7 cellular contexts compared by ENCODE assay signal in genomic region chr6:157858664-157859063, GRCh38. TPM values are rescaled to one million over a fixed set of nuclear protein-coding genes. Genes with fewer than 3 reads are reported as not detected.
A peak's percentile ranks its signal among the peaks of the same experiment; 100 is the strongest.
DNase-seq lines count a peak whose midpoint lies in the region; ATAC-seq, FAIRE-seq and TF ChIP-seq lines count a peak whose summit lies in the region.
"Not testable (repeated sequence)": the region's sequence is repeated elsewhere in the genome, so short reads cannot be mapped to it uniquely, and the experiment has no call there.

No MANE protein-coding gene starts in this region.

- not testable (repeated sequence) for FAIRE-seq in K562 (lab: Jason Lieb, UNC)

- WGBS in K562 (ENCODE audit: insufficient coverage, low coverage, missing lambda C conversion rate): 0% methylated on average over 1 of the region's 1 CpG

- not testable (repeated sequence) for TF ChIP-seq CTCF in VCaP (conservative IDR thresholded peaks at IDR 0.05); K562 (IDR thresholded peaks at IDR 0.05 in 2 of 3, conservative IDR thresholded peaks at IDR 0.05 in 1 of 3; ENCODE audit: insufficient read depth in 2 of 3, low read depth in 1 of 3, low read length in 3 of 3)

- POLR2A ChIA-PET in activated CD4-positive, alpha-beta T cell treated with anti-CD3 and anti-CD28 coated beads for 36 hours (lab: Charles Lee): interaction anchor here (0.7 kb wide), 1 partner anchor 13 kb away, joined by 3 read pairs; no protein-coding TSS in a partner anchor
- POLR2A ChIA-PET in activated CD8-positive, alpha-beta T cell treated with anti-CD3 and anti-CD28 coated beads, Interleukin-2, amount 10 ng/mL, durations not matched to agents 7 days and 5 days (lab: Charles Lee); K562 (lab: Yijun Ruan, JAX): not testable (repeated sequence)
- POLR2A ChIA-PET in naive thymus-derived CD8-positive, alpha-beta T cell (lab: Charles Lee): interaction anchor here (0.6 kb wide), 1 partner anchor 18 kb away, joined by 4 read pairs; no protein-coding TSS in a partner anchor

- H3K27me3 Mint-ChIP-seq in activated CD4-positive, alpha-beta T cell treated with anti-CD3 and anti-CD28 coated beads for 36 hours; naive thymus-derived CD8-positive, alpha-beta T cell: not testable (repeated sequence)
- H3K27me3 Mint-ChIP-seq in activated CD8-positive, alpha-beta T cell treated with anti-CD3 and anti-CD28 coated beads, Interleukin-2, amount 10 ng/mL, durations not matched to agents 7 days and 5 days (ENCODE audit: low read depth): peaks cover 32% of the 10 kb centered on the region
- peaks cover 21% of the 10 kb centered on the region for H3K27me3 Mint-ChIP-seq in activated naive CD4-positive, alpha-beta T cell treated with anti-CD3 and anti-CD28 coated beads, Interleukin-2, amount 10 ng/mL, durations not matched to agents 7 days and 5 days

- H3K79me2 ChIP-seq in K562 (ENCODE audit: control insufficient read depth, insufficient read depth, low read length): peaks cover 100% of the 10 kb centered on the region

- peaks cover 15 to 56% of the 10 kb centered on the region in 2 experiments; a peak in 4 of 5 replicates for H3K4me1 ChIP-seq in K562 (replicated peaks in 1 of 2; ENCODE audit: control insufficient read depth in 2 of 2, insufficient read depth in 2 of 2, low read length in 2 of 2)

- not testable (repeated sequence) for H3K9me3 ChIP-seq in K562 (replicated peaks; ENCODE audit: control insufficient read depth, insufficient read depth, low read depth, low read length)

- H3K36me3 ChIP-seq in K562 (ENCODE audit: control insufficient read depth, insufficient read depth, low read length): not testable (repeated sequence)

- not testable (repeated sequence) for H3K9ac ChIP-seq in K562 (ENCODE audit: insufficient read depth in 1 of 2, low read depth in 2 of 2, low read length in 2 of 2)

- ATAC-seq in activated CD4-positive, alpha-beta T cell treated with anti-CD3 and anti-CD28 coated beads for 36 hours; activated CD8-positive, alpha-beta T cell treated with anti-CD3 and anti-CD28 coated beads, Interleukin-2, amount 10 ng/mL, durations not matched to agents 7 days and 5 days; K562; naive thymus-derived CD8-positive, alpha-beta T cell; stimulated activated effector memory CD8-positive, alpha-beta T cell treated with anti-CD3 and anti-CD28 coated beads, Interleukin-12 subunit alpha, Interleukin-12 subunit beta, amount 100 ng/mL, for 72 hours: not testable (repeated sequence)

- CTCF ChIA-PET in activated CD4-positive, alpha-beta T cell treated with anti-CD3 and anti-CD28 coated beads for 36 hours (lab: Charles Lee); activated CD8-positive, alpha-beta T cell treated with anti-CD3 and anti-CD28 coated beads, Interleukin-2, amount 10 ng/mL, durations not matched to agents 7 days and 5 days (lab: Charles Lee); activated naive CD4-positive, alpha-beta T cell treated with anti-CD3 and anti-CD28 coated beads, Interleukin-2, amount 10 ng/mL, durations not matched to agents 7 days and 5 days (lab: Charles Lee); K562 (lab: Yijun Ruan, JAX; ENCODE audit: low intra/inter-chr PET ratio): not testable (repeated sequence)

- not testable (repeated sequence) for TF ChIP-seq RAD21 in K562 (CRISPR knock-in tag; conservative IDR thresholded peaks at IDR 0.05 in 1 of 2, IDR thresholded peaks at IDR 0.05 in 1 of 2)

- not testable (repeated sequence) for H3K9me1 ChIP-seq in K562 (ENCODE audit: control insufficient read depth, insufficient read depth, low read length)

- peak overlapping the region; percentile 67; the same call in 1 of the 2 replicates for H3K27ac ChIP-seq in VCaP
- H3K27ac ChIP-seq in K562 (ENCODE audit: extremely low read depth, low read depth, low read length): not testable (repeated sequence)

- H4K20me1 ChIP-seq in K562 (replicated peaks; ENCODE audit: control insufficient read depth, insufficient read depth, low read length): not testable (repeated sequence)

- not testable (repeated sequence) for BruUV-seq in K562 (replicated peaks; lab: Mats Ljungman, UMichigan)

- TF ChIP-seq EP300 in K562 (IDR thresholded peaks at IDR 0.05; ENCODE audit: low read length): not testable (repeated sequence)

- not testable (repeated sequence) for H2AFZ ChIP-seq in K562 (ENCODE audit: low read depth, low read length)

- H3K9me3 Mint-ChIP-seq in activated CD4-positive, alpha-beta T cell treated with anti-CD3 and anti-CD28 coated beads for 36 hours (ENCODE audit: low read depth); activated CD8-positive, alpha-beta T cell treated with anti-CD3 and anti-CD28 coated beads, Interleukin-2, amount 10 ng/mL, durations not matched to agents 7 days and 5 days (ENCODE audit: insufficient read depth); activated naive CD4-positive, alpha-beta T cell treated with anti-CD3 and anti-CD28 coated beads, Interleukin-2, amount 10 ng/mL, durations not matched to agents 7 days and 5 days; stimulated activated effector memory CD8-positive, alpha-beta T cell treated with anti-CD3 and anti-CD28 coated beads, Interleukin-12 subunit alpha, Interleukin-12 subunit beta, amount 100 ng/mL, for 72 hours: not testable (repeated sequence)
- H3K9me3 Mint-ChIP-seq in naive thymus-derived CD8-positive, alpha-beta T cell: peaks cover 0 to 16% (median 4%) of the 10 kb centered on the region in 9 donors

- H3K4me3 Mint-ChIP-seq in activated CD4-positive, alpha-beta T cell treated with anti-CD3 and anti-CD28 coated beads for 36 hours; activated CD8-positive, alpha-beta T cell treated with anti-CD3 and anti-CD28 coated beads, Interleukin-2, amount 10 ng/mL, durations not matched to agents 7 days and 5 days; activated naive CD4-positive, alpha-beta T cell treated with anti-CD3 and anti-CD28 coated beads, Interleukin-2, amount 10 ng/mL, durations not matched to agents 7 days and 5 days; stimulated activated effector memory CD8-positive, alpha-beta T cell treated with anti-CD3 and anti-CD28 coated beads, Interleukin-12 subunit alpha, Interleukin-12 subunit beta, amount 100 ng/mL, for 72 hours: not testable (repeated sequence)
- peak overlapping the region in 6 of 10 donors; percentile 3 to 58 (median 35) for H3K4me3 Mint-ChIP-seq in naive thymus-derived CD8-positive, alpha-beta T cell

- peaks cover 36% of the 10 kb centered on the region for H3K36me3 Mint-ChIP-seq in activated CD4-positive, alpha-beta T cell treated with anti-CD3 and anti-CD28 coated beads for 36 hours (ENCODE audit: low read depth)
- peaks cover 14% of the 10 kb centered on the region for H3K36me3 Mint-ChIP-seq in activated CD8-positive, alpha-beta T cell treated with anti-CD3 and anti-CD28 coated beads, Interleukin-2, amount 10 ng/mL, durations not matched to agents 7 days and 5 days (ENCODE audit: low read depth)
- not testable (repeated sequence) for H3K36me3 Mint-ChIP-seq in activated naive CD4-positive, alpha-beta T cell treated with anti-CD3 and anti-CD28 coated beads, Interleukin-2, amount 10 ng/mL, durations not matched to agents 7 days and 5 days
- H3K36me3 Mint-ChIP-seq in naive thymus-derived CD8-positive, alpha-beta T cell: peaks cover 2 to 10% (median 4%) of the 10 kb centered on the region in 3 donors
- H3K36me3 Mint-ChIP-seq in stimulated activated effector memory CD8-positive, alpha-beta T cell treated with anti-CD3 and anti-CD28 coated beads, Interleukin-12 subunit alpha, Interleukin-12 subunit beta, amount 100 ng/mL, for 72 hours: peaks cover 13% of the 10 kb centered on the region

- H3K27me3 ChIP-seq in K562 (ENCODE audit: control insufficient read depth in 2 of 2, insufficient read depth in 2 of 2, low read length in 2 of 2): not testable (repeated sequence)

- H3K4me1 Mint-ChIP-seq in activated CD4-positive, alpha-beta T cell treated with anti-CD3 and anti-CD28 coated beads for 36 hours: peaks cover 78% of the 10 kb centered on the region
- peaks cover 30% of the 10 kb centered on the region for H3K4me1 Mint-ChIP-seq in activated CD8-positive, alpha-beta T cell treated with anti-CD3 and anti-CD28 coated beads, Interleukin-2, amount 10 ng/mL, durations not matched to agents 7 days and 5 days (ENCODE audit: low read depth)
- peaks cover 42% of the 10 kb centered on the region for H3K4me1 Mint-ChIP-seq in activated naive CD4-positive, alpha-beta T cell treated with anti-CD3 and anti-CD28 coated beads, Interleukin-2, amount 10 ng/mL, durations not matched to agents 7 days and 5 days
- H3K4me1 Mint-ChIP-seq in naive thymus-derived CD8-positive, alpha-beta T cell: peaks cover 25 to 76% (median 63%) of the 10 kb centered on the region in 4 donors
- H3K4me1 Mint-ChIP-seq in stimulated activated effector memory CD8-positive, alpha-beta T cell treated with anti-CD3 and anti-CD28 coated beads, Interleukin-12 subunit alpha, Interleukin-12 subunit beta, amount 100 ng/mL, for 72 hours: peaks cover 52% of the 10 kb centered on the region

- intact Hi-C loops in activated CD4-positive, alpha-beta T cell treated with anti-CD3 and anti-CD28 coated beads for 36 hours (cut with DNase I, micrococcal nuclease): loop anchor here in 1 of 2 experiments (1.0 kb wide), 1 partner anchor 9 kb away; no protein-coding TSS in a partner anchor
- intact Hi-C loops in K562 (cut with micrococcal nuclease): not testable (repeated sequence)

- peak; percentile 31 for DNase-seq in activated CD4-positive, alpha-beta T cell treated with anti-CD3 and anti-CD28 coated beads for 36 hours
- peak; percentile 18 for DNase-seq in activated CD8-positive, alpha-beta T cell treated with anti-CD3 and anti-CD28 coated beads, Interleukin-2, amount 10 ng/mL, durations not matched to agents 7 days and 5 days
- not testable (repeated sequence) for DNase-seq in activated naive CD4-positive, alpha-beta T cell treated with anti-CD3 and anti-CD28 coated beads, Interleukin-2, amount 10 ng/mL, durations not matched to agents 7 days and 5 days; K562 (ENCODE audit: extremely low read depth in 1 of 4, low spot score in 3 of 4); naive thymus-derived CD8-positive, alpha-beta T cell; stimulated activated effector memory CD8-positive, alpha-beta T cell treated with anti-CD3 and anti-CD28 coated beads, Interleukin-12 subunit alpha, Interleukin-12 subunit beta, amount 100 ng/mL, for 72 hours (ENCODE audit: low spot score in 2 of 2)

- H3K27ac Mint-ChIP-seq in activated CD4-positive, alpha-beta T cell treated with anti-CD3 and anti-CD28 coated beads for 36 hours: peak overlapping the region; percentile 43
- not testable (repeated sequence) for H3K27ac Mint-ChIP-seq in activated CD8-positive, alpha-beta T cell treated with anti-CD3 and anti-CD28 coated beads, Interleukin-2, amount 10 ng/mL, durations not matched to agents 7 days and 5 days
- peak overlapping the region; percentile 21 for H3K27ac Mint-ChIP-seq in activated naive CD4-positive, alpha-beta T cell treated with anti-CD3 and anti-CD28 coated beads, Interleukin-2, amount 10 ng/mL, durations not matched to agents 7 days and 5 days
- H3K27ac Mint-ChIP-seq in naive thymus-derived CD8-positive, alpha-beta T cell: peak overlapping the region in 4 of 10 donors; percentile 40 to 76 (median 61)
- H3K27ac Mint-ChIP-seq in stimulated activated effector memory CD8-positive, alpha-beta T cell treated with anti-CD3 and anti-CD28 coated beads, Interleukin-12 subunit alpha, Interleukin-12 subunit beta, amount 100 ng/mL, for 72 hours: peak overlapping the region; percentile 29

- TF ChIP-seq POLR2A in K562 (conservative IDR thresholded peaks at IDR 0.05): not testable (repeated sequence)

- in situ Hi-C loops in K562 (cut with MboI): not testable (repeated sequence)

- not testable (repeated sequence) for H3K4me3 ChIP-seq in K562

- H3K4me2 ChIP-seq in K562 (ENCODE audit: insufficient read depth, low read length): not testable (repeated sequence)

RNA-seq across cellular contexts. Expression of gene SNX9, which starts 35.6 kb away (rescaled TPM):
- total RNA-seq in activated CD4-positive, alpha-beta T cell treated with anti-CD3 and anti-CD28 coated beads for 36 hours: 10 to 100 TPM; 39.4 to 43.3 TPM
- total RNA-seq in activated CD8-positive, alpha-beta T cell treated with anti-CD3 and anti-CD28 coated beads, Interleukin-2, amount 10 ng/mL, durations not matched to agents 7 days and 5 days: 1 to 10 TPM; 9.1 to 9.2 TPM
- 38.7 and 52.0 TPM in 2 replicates for total RNA-seq in K562 (2011; cell fraction: chromatin; rRNA removed; ENCODE audit: low replicate concordance)
- total RNA-seq in K562 (2011; cell fraction: nucleolus; rRNA removed): 23.3 and 24.7 TPM in 2 replicates
- 28.7 and 31.5 TPM in 2 replicates for total RNA-seq in K562 (2011; cell fraction: nucleoplasm; rRNA removed)
- total RNA-seq in K562 (2014; rRNA removed) (57.1 and 64.3 TPM in 2 replicates), K562 (2014; rRNA removed; fragmentation: Illumina TruSeq; extraction: Trizol) (52.8 and 59.8 TPM in 2 replicates), K562 (2015; rRNA removed; fragmentation: Illumina TruSeq; extraction: Trizol) (45.2 and 48.1 TPM in 2 replicates), K562 (2021) (66.8 and 72.2 TPM in 2 replicates)
- polyA plus RNA-seq in K562 (2011; rRNA removed) (63.6 and 80.2 TPM in 2 replicates), K562 (2014; fragmentation: Illumina TruSeq; extraction: Trizol) (79.5 and 81.7 TPM in 2 replicates), K562 (2014; fragmentation: Nextera tagmentation; extraction: Ambion mirVana) (1 to 10 TPM; 6.0 to 7.3 TPM), K562 (2014; rRNA removed) (61.3 and 70.0 TPM in 2 replicates)
- polyA plus RNA-seq in K562 (2011; cell fraction: cytosol; rRNA removed): 35.7 and 42.0 TPM in 2 replicates
- polyA plus RNA-seq in K562 (2011; cell fraction: nucleus; rRNA removed): 56.0 and 61.8 TPM in 2 replicates
- polyA plus RNA-seq in K562 (2012): 38.3 and 43.4 TPM in 2 replicates
- 59.7 and 63.7 TPM in 2 replicates for polyA minus RNA-seq in K562 (2011; rRNA and poly(A)+ RNA removed)
- polyA minus RNA-seq in K562 (2011; cell fraction: cytosol; rRNA and poly(A)+ RNA removed): 28.7 and 35.8 TPM in 2 replicates
- polyA minus RNA-seq in K562 (2011; cell fraction: nucleus; rRNA and poly(A)+ RNA removed): 21.7 and 34.3 TPM in 2 replicates
- 10 to 100 TPM; 38.2 TPM for total RNA-seq in naive thymus-derived CD8-positive, alpha-beta T cell
- 10 to 100 TPM; 15.6 to 32.8 (median 19.7) TPM for polyA plus RNA-seq in naive thymus-derived CD8-positive, alpha-beta T cell
